ENCODE assay signal across 1 cellular context in genomic region chr2:57465067-57465466, GRCh38.
TF ChIP-seq lines count a peak whose summit lies in the region.

No MANE protein-coding gene starts in this region.

TF ChIP-seq in GM12878, 131 proteins besides CTCF, POLR2A, EP300 and RAD21 (continued from another document):
- TF ChIP-seq BACH1 (IDR thresholded peaks at IDR 0.05; ENCODE audit: borderline replicate concordance) (no peak), CUX1 (IDR thresholded peaks at IDR 0.05; ENCODE audit: insufficient replicate concordance, low read depth, low read length) (no peak), CBFB (IDR thresholded peaks at IDR 0.05; ENCODE audit: low read depth) (no peak), NR2C1 (IDR thresholded peaks at IDR 0.05) (no peak), ZBTB33 (IDR thresholded peaks at IDR 0.05) (no peak), LARP7 (IDR thresholded peaks at IDR 0.05) (no peak), CHD2 (IDR thresholded peaks at IDR 0.05; ENCODE audit: borderline replicate concordance, low read depth, low read length) (no peak)
